In genomic region chr16:17470871-17471744, GRCh38 we compare ENCODE assay signal across 8 cellular contexts. TPM values are rescaled to one million over a fixed set of nuclear protein-coding genes. Genes with fewer than 3 reads are reported as not detected.
DNase-seq lines count a peak whose midpoint lies in the region; ATAC-seq and TF ChIP-seq lines count a peak whose summit lies in the region.

TSS of gene XYLT1 (minus strand) at chr16:17470960. CDS start at chr16:17470796, 164 bp downstream.

- H3K9me3 ChIP-seq in upper lobe of right lung: no peaks in the 10 kb centered on the region

- no peaks in the 10 kb centered on the region for H3K27me3 ChIP-seq in upper lobe of right lung

- peaks cover 54% of the 10 kb centered on the region in 2 donors for H3K4me1 Mint-ChIP-seq in natural killer cell

- no peaks in the 10 kb centered on the region for H3K27me3 Mint-ChIP-seq in natural killer cell (ENCODE audit: low read depth in 2 of 2)

- peak within 1 kb of the TSS; percentile 70 for H3K27ac ChIP-seq in upper lobe of right lung

- in situ Hi-C loops in G401 (cut with HindIII; ENCODE audit: low sequenced_read_pairs): no loop called here

- TF ChIP-seq CTCF in natural killer cell (IDR thresholded peaks at IDR 0.05) (no peak), upper lobe of right lung (IDR thresholded peaks at IDR 0.05) (no peak)

- peak within 1 kb of the TSS; percentile 66 for H3K4me3 ChIP-seq in upper lobe of right lung

- H3K36me3 ChIP-seq in upper lobe of right lung: no peaks in the 10 kb centered on the region

- H3K27ac Mint-ChIP-seq in natural killer cell: peak within 1 kb of the TSS; percentile 83 to 85

- H3K36me3 Mint-ChIP-seq in natural killer cell: no peaks in the 10 kb centered on the region

- peaks cover 30% of the 10 kb centered on the region for H3K4me1 ChIP-seq in upper lobe of right lung

- peak within 1 kb of the TSS; percentile 93 for H3K4me3 Mint-ChIP-seq in natural killer cell

- H3K9me3 Mint-ChIP-seq in natural killer cell: no peaks in the 10 kb centered on the region

- peak; percentile 86 for DNase-seq in GM03348 (ENCODE audit: low spot score)
- DNase-seq in NCI-H2227 treated with DMSO at 0.1 percent for 48 hours (lab: John Stamatoyannopoulos, UW): peak; percentile 16
- DNase-seq in activated T-cell treated with anti-CD3 and anti-CD28 coated beads, Interleukin-2, amount 50 U/mL, for 1 hour: peak; percentile 68
- DNase-seq in fibroblast of gingiva (ENCODE audit: low read depth): peak; percentile 96
- DNase-seq in natural killer cell: peak; percentile 21
- peak; percentile 68 for DNase-seq in upper lobe of right lung
- DNase-seq in G401 (ENCODE audit: low spot score): no peak

- intact Hi-C loops in natural killer cell (cut with micrococcal nuclease): loop anchor here (1.0 to 5.0 kb wide), 3 partner anchors 9 to 244 kb away; no protein-coding TSS in a partner anchor
- intact Hi-C loops in upper lobe of right lung (cut with DNase I): no loop called here

- ATAC-seq in natural killer cell (peak; percentile 31 to 45 (median 38)), upper lobe of right lung (peak; percentile 46), HG03565 (IDR thresholded peaks at IDR 0.05; ENCODE audit: unreplicated experiment) (no peak)

RNA-seq across cellular contexts. Expression of gene XYLT1, which starts in this region (rescaled TPM):
- total RNA-seq in natural killer cell (10 to 100 TPM; 40.9 to 55.5 (median 43.8) TPM), upper lobe of right lung (12.1 TPM)
- not detected in 2 replicates for total RNA-seq in G401 (2014; rRNA removed; shearing (Covaris generic))

Comparison
In these comparisons a context has a peak if more than half of its experiments do, and no peak if none do; other contexts are left out.
1. RNA of gene XYLT1 (total RNA-seq): 40.9 to 55.5 TPM in natural killer cell and 12.1 TPM in upper lobe of right lung (single experiment); not detected in G401; every median in the first group is over 10 times any median in the second.